Comparison of ENCODE assay signal across 8 cellular contexts in the genomic region with DNA sequence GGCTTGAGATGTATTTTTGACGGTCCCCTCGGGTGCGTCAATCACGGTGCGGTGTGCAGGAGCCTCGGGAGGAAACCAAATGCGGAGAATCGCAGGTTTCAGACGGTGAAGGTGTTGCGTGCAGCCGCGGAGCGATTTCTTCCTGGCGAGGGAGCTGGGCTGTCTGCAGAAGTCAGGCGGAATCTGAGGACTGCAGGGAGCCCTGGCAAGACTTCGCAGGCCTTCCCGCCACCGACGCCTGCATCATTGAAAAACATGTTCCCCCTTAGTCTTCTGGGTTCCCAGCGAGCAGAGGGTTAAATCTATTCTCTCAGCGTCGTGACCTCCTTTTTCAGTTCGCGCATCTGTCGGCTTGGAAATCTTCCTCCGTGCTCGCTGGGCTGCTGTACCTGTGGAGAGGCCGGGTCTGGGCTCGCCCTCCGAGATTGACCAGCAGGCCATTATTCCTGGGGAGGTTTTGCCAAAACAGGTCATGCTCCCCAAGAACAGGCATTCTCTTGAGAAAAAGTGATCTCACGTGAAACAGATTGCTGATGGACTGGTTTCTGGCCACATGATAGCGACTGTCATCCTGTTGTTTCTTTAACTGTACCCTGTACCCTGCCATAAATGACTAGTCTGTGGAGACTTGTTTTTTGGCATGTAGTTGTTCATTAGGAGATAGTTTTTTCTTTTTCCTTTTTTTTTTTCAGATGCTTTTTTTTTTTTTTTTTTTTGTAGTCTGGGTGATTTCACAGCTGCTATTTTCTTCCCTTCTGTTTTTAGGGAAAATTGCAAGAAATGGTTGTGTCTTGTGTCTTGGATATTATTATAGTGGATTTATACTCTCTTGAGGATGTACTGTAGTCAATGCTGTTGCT. TPM values are rescaled to one million over a fixed set of nuclear protein-coding genes. Genes with fewer than 3 reads are reported as not detected.
DNase-seq lines count a peak whose midpoint lies in the region; TF ChIP-seq lines count a peak whose summit lies in the region.

No MANE protein-coding gene starts in this region.

- peak overlapping the region; percentile 77 for H2AFZ ChIP-seq in neuron (ENCODE audit: low read depth, low read length)

- DNase-seq in COLO668 (lab: John Stamatoyannopoulos, UW; ENCODE audit: unreplicated experiment), result peak; percentile 88
- peak; percentile 31 for DNase-seq in H4 (ENCODE audit: low spot score)
- peak; percentile 47 for DNase-seq in NCI-H526 treated with DMSO at 0.1 percent for 48 hours (lab: John Stamatoyannopoulos, UW)
- peak; percentile 18 for DNase-seq in activated T-cell treated with anti-CD3 and anti-CD28 coated beads for 4 hours
- peak; percentile 91 for DNase-seq in esophagus muscularis mucosa (ENCODE audit: extremely low spot score)
- DNase-seq in uterus, result peak; percentile 26 to 28
- DNase-seq in ecto neural progenitor cell (ENCODE audit: low spot score), result no peak

- WGBS in esophagus muscularis mucosa, result 9% methylated on average over 28 of the region's 32 CpGs

- H3K4me1 ChIP-seq in esophagus muscularis mucosa (peaks cover 13 to 18% (median 17%) of the 10 kb centered on the region in 4 donors), neuron (ENCODE audit: insufficient read depth, low read length) (peaks cover 28% of the 10 kb centered on the region), uterus (no peaks in the 10 kb centered on the region)

- TF ChIP-seq CTCF in esophagus muscularis mucosa (IDR thresholded peaks at IDR 0.05) (no peak), uterus (IDR thresholded peaks at IDR 0.05) (no peak)

- H3K9me3 ChIP-seq in esophagus muscularis mucosa (no peaks in the 10 kb centered on the region), neuron (ENCODE audit: low read length) (no peaks in the 10 kb centered on the region), uterus (no peaks in the 10 kb centered on the region)

- H3K27me3 ChIP-seq in esophagus muscularis mucosa (no peaks in the 10 kb centered on the region), neuron (ENCODE audit: insufficient read depth, low read length) (no peaks in the 10 kb centered on the region), uterus (no peaks in the 10 kb centered on the region)

- H3K27ac ChIP-seq in esophagus muscularis mucosa (replicated peaks in 1 of 4) (peak overlapping the region; percentile 68 to 79 (median 72)), uterus (peak overlapping the region; percentile 72 to 80)

- no peak for TF ChIP-seq POLR2A in esophagus muscularis mucosa (IDR thresholded peaks at IDR 0.05; ENCODE audit: low read depth)
- no peak for TF ChIP-seq POLR2A in uterus (IDR thresholded peaks at IDR 0.05)

- peak overlapping the region; percentile 68 to 95 (median 84) for H3K4me3 ChIP-seq in esophagus muscularis mucosa
- peak overlapping the region; percentile 93 for H3K4me3 ChIP-seq in neuron (ENCODE audit: low read length)
- peak overlapping the region; percentile 36 to 83 for H3K4me3 ChIP-seq in uterus

- TF ChIP-seq EP300 in esophagus muscularis mucosa (IDR thresholded peaks at IDR 0.05), result no peak

- intact Hi-C loops in esophagus muscularis mucosa (cut with DNase I) (no loop called here), uterus (cut with DNase I; ENCODE audit: low total_unique reads) (no loop called here)

- no peaks in the 10 kb centered on the region for H3K36me3 ChIP-seq in esophagus muscularis mucosa
- no peaks in the 10 kb centered on the region for H3K36me3 ChIP-seq in neuron (ENCODE audit: insufficient read depth, low read length)
- no peaks in the 10 kb centered on the region for H3K36me3 ChIP-seq in uterus

RNA-seq across cellular contexts. Expression of gene EPB41, which starts 0.9 kb away (rescaled TPM):
- total RNA-seq in H4 (2014; rRNA removed; shearing (Covaris generic)), result 26.2 and 26.9 TPM in 2 replicates
- total RNA-seq in esophagus muscularis mucosa (10 to 100 TPM; 18.2 to 24.6 (median 18.5) TPM), uterus (1,000 to 10,000 TPM in 1 of 4 donors, 10 to 100 TPM in 3; 16.2 to 1,146 (median 45.4) TPM)
